Comparison of ENCODE assay signal across 2 cellular contexts in the genomic region with DNA sequence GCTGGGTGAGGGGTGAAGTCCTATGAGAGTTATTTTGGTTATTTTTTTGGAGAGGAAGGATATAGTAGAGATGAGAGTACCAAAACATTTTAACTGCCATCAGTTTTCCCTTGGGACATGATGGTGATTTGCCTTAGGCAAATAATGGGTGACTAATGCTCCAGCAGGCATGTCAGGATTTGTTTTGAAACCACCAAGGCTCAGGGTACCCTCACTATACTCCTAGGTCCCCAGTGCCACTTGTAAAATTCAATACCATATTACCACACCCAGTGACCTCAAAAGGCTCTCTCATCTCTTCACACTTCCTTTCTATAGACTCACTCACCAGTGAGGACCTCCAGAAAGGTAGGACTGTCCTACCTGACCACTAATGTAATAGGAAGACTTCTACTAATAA.
TF ChIP-seq lines count a peak whose summit lies in the region.

No MANE protein-coding gene starts in this region.

TF ChIP-seq in A549, 52 proteins besides CTCF, POLR2A, EP300 and RAD21 (continued from another document):
- TF ChIP-seq, protein P1, sequence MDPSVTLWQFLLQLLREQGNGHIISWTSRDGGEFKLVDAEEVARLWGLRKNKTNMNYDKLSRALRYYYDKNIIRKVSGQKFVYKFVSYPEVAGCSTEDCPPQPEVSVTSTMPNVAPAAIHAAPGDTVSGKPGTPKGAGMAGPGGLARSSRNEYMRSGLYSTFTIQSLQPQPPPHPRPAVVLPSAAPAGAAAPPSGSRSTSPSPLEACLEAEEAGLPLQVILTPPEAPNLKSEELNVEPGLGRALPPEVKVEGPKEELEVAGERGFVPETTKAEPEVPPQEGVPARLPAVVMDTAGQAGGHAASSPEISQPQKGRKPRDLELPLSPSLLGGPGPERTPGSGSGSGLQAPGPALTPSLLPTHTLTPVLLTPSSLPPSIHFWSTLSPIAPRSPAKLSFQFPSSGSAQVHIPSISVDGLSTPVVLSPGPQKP (IDR thresholded peaks at IDR 0.05; ENCODE audit: low read depth, low read length): no peak
- TF ChIP-seq, protein P2, sequence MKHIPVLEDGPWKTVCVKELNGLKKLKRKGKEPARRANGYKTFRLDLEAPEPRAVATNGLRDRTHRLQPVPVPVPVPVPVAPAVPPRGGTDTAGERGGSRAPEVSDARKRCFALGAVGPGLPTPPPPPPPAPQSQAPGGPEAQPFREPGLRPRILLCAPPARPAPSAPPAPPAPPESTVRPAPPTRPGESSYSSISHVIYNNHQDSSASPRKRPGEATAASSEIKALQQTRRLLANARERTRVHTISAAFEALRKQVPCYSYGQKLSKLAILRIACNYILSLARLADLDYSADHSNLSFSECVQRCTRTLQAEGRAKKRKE (CRISPR knock-in tag; IDR thresholded peaks at IDR 0.05; ENCODE audit: low read depth): no peak
- no peak for TF ChIP-seq HOXB13 (CRISPR knock-in tag; IDR thresholded peaks at IDR 0.05; ENCODE audit: low read depth)
- no peak for TF ChIP-seq ZFP36 (IDR thresholded peaks at IDR 0.05; ENCODE audit: borderline replicate concordance, partially characterized antibody)
- TF ChIP-seq NPAS2 (CRISPR knock-in tag; IDR thresholded peaks at IDR 0.05; ENCODE audit: borderline replicate concordance): no peak
- TF ChIP-seq ZSCAN20 (CRISPR knock-in tag; IDR thresholded peaks at IDR 0.05): no peak
- TF ChIP-seq POLR2AphosphoS2 (conservative IDR thresholded peaks at IDR 0.05; ENCODE audit: low read length): no peak
- TF ChIP-seq, protein P3, sequence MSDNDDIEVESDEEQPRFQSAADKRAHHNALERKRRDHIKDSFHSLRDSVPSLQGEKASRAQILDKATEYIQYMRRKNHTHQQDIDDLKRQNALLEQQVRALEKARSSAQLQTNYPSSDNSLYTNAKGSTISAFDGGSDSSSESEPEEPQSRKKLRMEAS (IDR thresholded peaks at IDR 0.05): no peak

TF ChIP-seq in HepG2, 621 proteins besides CTCF, POLR2A, EP300 and RAD21 (continued from another document):
- TF ChIP-seq, protein P4, sequence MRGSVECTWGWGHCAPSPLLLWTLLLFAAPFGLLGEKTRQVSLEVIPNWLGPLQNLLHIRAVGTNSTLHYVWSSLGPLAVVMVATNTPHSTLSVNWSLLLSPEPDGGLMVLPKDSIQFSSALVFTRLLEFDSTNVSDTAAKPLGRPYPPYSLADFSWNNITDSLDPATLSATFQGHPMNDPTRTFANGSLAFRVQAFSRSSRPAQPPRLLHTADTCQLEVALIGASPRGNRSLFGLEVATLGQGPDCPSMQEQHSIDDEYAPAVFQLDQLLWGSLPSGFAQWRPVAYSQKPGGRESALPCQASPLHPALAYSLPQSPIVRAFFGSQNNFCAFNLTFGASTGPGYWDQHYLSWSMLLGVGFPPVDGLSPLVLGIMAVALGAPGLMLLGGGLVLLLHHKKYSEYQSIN (CRISPR knock-in tag; IDR thresholded peaks at IDR 0.05; ENCODE audit: borderline replicate concordance): no peak
- no peak for TF ChIP-seq TAF1 (CRISPR knock-in tag; IDR thresholded peaks at IDR 0.05)
- TF ChIP-seq ZNF776 (CRISPR knock-in tag; IDR thresholded peaks at IDR 0.05): no peak
- TF ChIP-seq, protein P5, sequence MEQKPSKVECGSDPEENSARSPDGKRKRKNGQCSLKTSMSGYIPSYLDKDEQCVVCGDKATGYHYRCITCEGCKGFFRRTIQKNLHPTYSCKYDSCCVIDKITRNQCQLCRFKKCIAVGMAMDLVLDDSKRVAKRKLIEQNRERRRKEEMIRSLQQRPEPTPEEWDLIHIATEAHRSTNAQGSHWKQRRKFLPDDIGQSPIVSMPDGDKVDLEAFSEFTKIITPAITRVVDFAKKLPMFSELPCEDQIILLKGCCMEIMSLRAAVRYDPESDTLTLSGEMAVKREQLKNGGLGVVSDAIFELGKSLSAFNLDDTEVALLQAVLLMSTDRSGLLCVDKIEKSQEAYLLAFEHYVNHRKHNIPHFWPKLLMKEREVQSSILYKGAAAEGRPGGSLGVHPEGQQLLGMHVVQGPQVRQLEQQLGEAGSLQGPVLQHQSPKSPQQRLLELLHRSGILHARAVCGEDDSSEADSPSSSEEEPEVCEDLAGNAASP (CRISPR knock-in tag; IDR thresholded peaks at IDR 0.05; ENCODE audit: borderline replicate concordance): no peak
- no peak for TF ChIP-seq MAFG (CRISPR knock-in tag; IDR thresholded peaks at IDR 0.05)
- TF ChIP-seq ZNF17 (CRISPR knock-in tag; IDR thresholded peaks at IDR 0.05): no peak
